Comparison of ENCODE assay signal across 8 cellular contexts in genomic region chr3:50236484-50237132, GRCh38. TPM values are rescaled to one million over a fixed set of nuclear protein-coding genes. Genes with fewer than 3 reads are reported as not detected.
DNase-seq lines count a peak whose midpoint lies in the region; ATAC-seq and TF ChIP-seq lines count a peak whose summit lies in the region.

No MANE protein-coding gene starts in this region.

- H3K9me3 Mint-ChIP-seq in dendritic cell treated with granulocyte-macrophage colony-stimulating factor and Interleukin-4, amounts not matched to agents 40 ng/mL and 50 ng/mL, for 4 days, result no peaks in the 10 kb centered on the region
- no peaks in the 10 kb centered on the region for H3K9me3 Mint-ChIP-seq in natural killer cell treated with Interleukin-12 subunit alpha and Interleukin-12 subunit beta and Interleukin-15 and Interleukin-18, amount 100 ng/mL, for 72 hours

- peaks cover 8% of the 10 kb centered on the region for H3K36me3 ChIP-seq in BJ (ENCODE audit: control insufficient read depth, insufficient read depth, low read length)

- H3K36me3 Mint-ChIP-seq in dendritic cell treated with granulocyte-macrophage colony-stimulating factor and Interleukin-4, amounts not matched to agents 40 ng/mL and 50 ng/mL, for 4 days (ENCODE audit: low read depth), result peaks cover 56% of the 10 kb centered on the region
- no peaks in the 10 kb centered on the region for H3K36me3 Mint-ChIP-seq in natural killer cell treated with Interleukin-12 subunit alpha and Interleukin-12 subunit beta and Interleukin-15 and Interleukin-18, amount 100 ng/mL, for 72 hours

- H3K4me3 Mint-ChIP-seq in dendritic cell treated with granulocyte-macrophage colony-stimulating factor and Interleukin-4, amounts not matched to agents 40 ng/mL and 50 ng/mL, for 4 days, result peak overlapping the region; percentile 99
- H3K4me3 Mint-ChIP-seq in natural killer cell treated with Interleukin-12 subunit alpha and Interleukin-12 subunit beta and Interleukin-15 and Interleukin-18, amount 100 ng/mL, for 72 hours, result peak overlapping the region; percentile 95

- CTCF ChIA-PET in BJ (lab: Yijun Ruan, JAX), result interaction anchor here (1.2 to 3.8 kb wide), 6 partner anchors 10 to 111 kb away, joined by 3 to 41 read pairs (median 5); no protein-coding TSS in a partner anchor

- no peaks in the 10 kb centered on the region for H3K27me3 ChIP-seq in BJ (ENCODE audit: control insufficient read depth, insufficient read depth, low read length)

- DNase-seq in BJ (ENCODE audit: low read depth) (no peak), LNCaP clone FGC (ENCODE audit: low read depth) (no peak), NCI-H2227 treated with DMSO at 0.1 percent for 48 hours (lab: John Stamatoyannopoulos, UW) (no peak), NCI-H510A treated with DMSO at 0.1 percent for 48 hours (lab: John Stamatoyannopoulos, UW) (no peak), NCI-H2081 (lab: John Stamatoyannopoulos, UW) (no peak)
- DNase-seq in natural killer cell treated with Interleukin-12 subunit alpha and Interleukin-12 subunit beta and Interleukin-15 and Interleukin-18, amount 100 ng/mL, for 72 hours (ENCODE audit: low spot score), result no peak

- no peak for ATAC-seq in natural killer cell treated with Interleukin-12 subunit alpha and Interleukin-12 subunit beta and Interleukin-15 and Interleukin-18, amount 100 ng/mL, for 72 hours
- no peak for ATAC-seq in esophagus mucosa

- POLR2A ChIA-PET in BJ (lab: Charles Lee), result no interaction called here

- intact Hi-C loops in dendritic cell treated with granulocyte-macrophage colony-stimulating factor and Interleukin-4, amounts not matched to agents 40 ng/mL and 50 ng/mL, for 4 days (cut with micrococcal nuclease), result loop anchor here (5.0 kb wide), 1 partner anchor 101 kb away; no protein-coding TSS in a partner anchor

- peaks cover 70% of the 10 kb centered on the region for H3K4me1 Mint-ChIP-seq in dendritic cell treated with granulocyte-macrophage colony-stimulating factor and Interleukin-4, amounts not matched to agents 40 ng/mL and 50 ng/mL, for 4 days (ENCODE audit: low read depth)
- H3K4me1 Mint-ChIP-seq in natural killer cell treated with Interleukin-12 subunit alpha and Interleukin-12 subunit beta and Interleukin-15 and Interleukin-18, amount 100 ng/mL, for 72 hours (ENCODE audit: low read depth in 2 of 2), result peaks cover 20 to 42% of the 10 kb centered on the region in 2 donors

- H3K4me3 ChIP-seq in BJ (ENCODE audit: low read depth, low read length) (peak overlapping the region; percentile 76), LNCaP clone FGC (ENCODE audit: low read depth, low read length) (peak overlapping the region; percentile 68)

- TF ChIP-seq CTCF in BJ (IDR thresholded peaks at IDR 0.05; ENCODE audit: insufficient read depth, low read depth, low read length) (no peak), LNCaP clone FGC (IDR thresholded peaks at IDR 0.05; ENCODE audit: control insufficient read depth, extremely low read depth, insufficient read depth) (no peak)

- peak overlapping the region; percentile 97 for H3K27ac Mint-ChIP-seq in dendritic cell treated with granulocyte-macrophage colony-stimulating factor and Interleukin-4, amounts not matched to agents 40 ng/mL and 50 ng/mL, for 4 days
- peak overlapping the region; percentile 97 to 99 for H3K27ac Mint-ChIP-seq in natural killer cell treated with Interleukin-12 subunit alpha and Interleukin-12 subunit beta and Interleukin-15 and Interleukin-18, amount 100 ng/mL, for 72 hours

- no peaks in the 10 kb centered on the region for H3K27me3 Mint-ChIP-seq in dendritic cell treated with granulocyte-macrophage colony-stimulating factor and Interleukin-4, amounts not matched to agents 40 ng/mL and 50 ng/mL, for 4 days
- no peaks in the 10 kb centered on the region for H3K27me3 Mint-ChIP-seq in natural killer cell treated with Interleukin-12 subunit alpha and Interleukin-12 subunit beta and Interleukin-15 and Interleukin-18, amount 100 ng/mL, for 72 hours

RNA-seq across cellular contexts. Expression of gene GNAI2, which starts 0.6 kb away (rescaled TPM):
- polyA plus RNA-seq in BJ (2011; rRNA removed), result 574 and 887 TPM in 2 replicates
- polyA minus RNA-seq in BJ (2011; rRNA and poly(A)+ RNA removed), result 386 and 559 TPM in 2 replicates
- 100 to 1,000 TPM; 331 to 413 TPM for total RNA-seq in natural killer cell treated with Interleukin-12 subunit alpha and Interleukin-12 subunit beta and Interleukin-15 and Interleukin-18, amount 100 ng/mL, for 72 hours
- total RNA-seq in esophagus mucosa, result 92.0 TPM

RNA-seq across cellular contexts. Expression of gene SLC38A3, which starts 31.5 kb away (rescaled TPM):
- 0.17 and 0.22 TPM in 2 replicates for polyA plus RNA-seq in BJ (2011; rRNA removed)
- 0.28 TPM in 1 of 2 replicates, not detected in the other for polyA minus RNA-seq in BJ (2011; rRNA and poly(A)+ RNA removed)
- not detected for total RNA-seq in natural killer cell treated with Interleukin-12 subunit alpha and Interleukin-12 subunit beta and Interleukin-15 and Interleukin-18, amount 100 ng/mL, for 72 hours
- total RNA-seq in esophagus mucosa, result 0.60 TPM

RNA-seq across cellular contexts. Expression of gene SEMA3B, which starts 32.3 kb away (rescaled TPM):
- 32.7 and 59.0 TPM in 2 replicates for polyA plus RNA-seq in BJ (2011; rRNA removed)
- 13.2 and 16.4 TPM in 2 replicates for polyA minus RNA-seq in BJ (2011; rRNA and poly(A)+ RNA removed)
- total RNA-seq in natural killer cell treated with Interleukin-12 subunit alpha and Interleukin-12 subunit beta and Interleukin-15 and Interleukin-18, amount 100 ng/mL, for 72 hours, result 1 to 10 TPM in 1 of 2 donors, under 1 TPM in 1; 0.89 to 1.2 TPM
- total RNA-seq in esophagus mucosa, result 2.4 TPM

RNA-seq across cellular contexts. Expression of gene LSMEM2, which starts 42.3 kb away (rescaled TPM):
- not detected in 2 replicates for polyA plus RNA-seq in BJ (2011; rRNA removed)
- polyA minus RNA-seq in BJ (2011; rRNA and poly(A)+ RNA removed), result not detected in 2 replicates
- total RNA-seq in natural killer cell treated with Interleukin-12 subunit alpha and Interleukin-12 subunit beta and Interleukin-15 and Interleukin-18, amount 100 ng/mL, for 72 hours, result not detected
- not detected for total RNA-seq in esophagus mucosa

RNA-seq across cellular contexts. Expression of gene GNAT1, which starts 45.2 kb away (rescaled TPM):
- not detected in 2 replicates for polyA plus RNA-seq in BJ (2011; rRNA removed)
- polyA minus RNA-seq in BJ (2011; rRNA and poly(A)+ RNA removed), result not detected in 2 replicates
- total RNA-seq in natural killer cell treated with Interleukin-12 subunit alpha and Interleukin-12 subunit beta and Interleukin-15 and Interleukin-18, amount 100 ng/mL, for 72 hours, result not detected
- total RNA-seq in esophagus mucosa, result 0.08 TPM
